In genomic region chr12:1872448-1872847, GRCh38 we compare ENCODE assay signal across 21 cellular contexts. TPM values are rescaled to one million over a fixed set of nuclear protein-coding genes. Genes with fewer than 3 reads are reported as not detected.
DNase-seq lines count a peak whose midpoint lies in the region; TF ChIP-seq lines count a peak whose summit lies in the region.
"Had no signal": no experiment of that assay in that cellular context is flagged by ENCODE, and none has a peak within 500 bp of the region (broad histone marks: within the 10 kb centered on the region; RNA-seq: fewer than 3 reads in every experiment).

No MANE protein-coding gene starts in this region.

- no peak for TF ChIP-seq CTCF in CD14-positive monocyte (IDR thresholded peaks at IDR 0.05)
- TF ChIP-seq CTCF in brain (conservative IDR thresholded peaks at IDR 0.05) = no peak
- no peak for TF ChIP-seq CTCF in glutamatergic neuron (IDR thresholded peaks at IDR 0.05; ENCODE audit: partially characterized antibody, unreplicated experiment)
- no peak for TF ChIP-seq CTCF in progenitor cell of endocrine pancreas (IDR thresholded peaks at IDR 0.05; ENCODE audit: unreplicated experiment)

- H3K4me3 Mint-ChIP-seq in CD14-positive monocyte (no peak overlapping the region), brain (no peak overlapping the region), glutamatergic neuron (ENCODE audit: unreplicated experiment) (peak overlapping the region; percentile 12), progenitor cell of endocrine pancreas (ENCODE audit: low read depth) (no peak overlapping the region)
- H3K4me3 Mint-ChIP-seq: CD4-positive, alpha-beta memory T cell had no signal

- peak; percentile 34 for DNase-seq in CD14-positive monocyte (ENCODE audit: low spot score)
- no peak for DNase-seq in glutamatergic neuron
- peak; percentile 7 for DNase-seq in progenitor cell of endocrine pancreas (ENCODE audit: low spot score, unreplicated experiment)
- no peak for DNase-seq in activated gamma-delta T cell treated with Interleukin-2 at 50 U/mL for 16 hours
- no peak for DNase-seq in activated naive CD4-positive, alpha-beta T cell treated with Interleukin-2 at 50 U/mL for 16 hours
- DNase-seq in COLO668 (lab: John Stamatoyannopoulos, UW; ENCODE audit: unreplicated experiment) = no peak
- DNase-seq: AML-193; CD4-positive, alpha-beta memory T cell; DMS79; GF-D8; IMR-90; KG1; MG63; NCI-H2029; NCI-H526 treated with DMSO at 0.1 percent for 48 hours; Right ventricle myocardium superior; RPMI8226 had no signal

- no peak overlapping the region for H3K27ac Mint-ChIP-seq in CD14-positive monocyte
- H3K27ac Mint-ChIP-seq in brain = peak overlapping the region in 3 of 5 experiments; percentile 18 to 59 (median 37)
- H3K27ac Mint-ChIP-seq in glutamatergic neuron (ENCODE audit: unreplicated experiment) = peak overlapping the region; percentile 3
- H3K27ac Mint-ChIP-seq in progenitor cell of endocrine pancreas = no peak overlapping the region
- H3K27ac Mint-ChIP-seq: CD4-positive, alpha-beta memory T cell had no signal

- H3K4me1 Mint-ChIP-seq in CD14-positive monocyte (no peaks in the 10 kb centered on the region), brain (peaks cover 28% of the 10 kb centered on the region), glutamatergic neuron (ENCODE audit: low read depth, unreplicated experiment) (peaks cover 59% of the 10 kb centered on the region), progenitor cell of endocrine pancreas (ENCODE audit: low read depth) (peaks cover 14% of the 10 kb centered on the region)
- H3K4me1 Mint-ChIP-seq: CD4-positive, alpha-beta memory T cell had no signal

- H3K9me3 Mint-ChIP-seq in CD14-positive monocyte (peaks cover 14 to 26% (median 20%) of the 10 kb centered on the region in 7 donors), brain (peaks cover 9 to 34% (median 14%) of the 10 kb centered on the region in 5 experiments), glutamatergic neuron (ENCODE audit: unreplicated experiment) (peaks cover 24% of the 10 kb centered on the region), progenitor cell of endocrine pancreas (ENCODE audit: low read depth) (peaks cover 10% of the 10 kb centered on the region)

- intact Hi-C loops in CD14-positive monocyte (cut with micrococcal nuclease) = no loop called here

- H3K27me3 Mint-ChIP-seq in CD14-positive monocyte (ENCODE audit: low read depth in 3 of 3) (peaks cover 0 to 9% (median 3%) of the 10 kb centered on the region in 3 donors), brain (no peaks in the 10 kb centered on the region), glutamatergic neuron (ENCODE audit: unreplicated experiment) (peaks cover 12% of the 10 kb centered on the region), progenitor cell of endocrine pancreas (peaks cover 8% of the 10 kb centered on the region)

- H3K36me3 Mint-ChIP-seq in CD14-positive monocyte (no peaks in the 10 kb centered on the region), brain (peaks cover 4% of the 10 kb centered on the region), glutamatergic neuron (ENCODE audit: unreplicated experiment) (peaks cover 12% of the 10 kb centered on the region), progenitor cell of endocrine pancreas (ENCODE audit: insufficient read depth) (peaks cover 3% of the 10 kb centered on the region)
- H3K36me3 Mint-ChIP-seq: CD4-positive, alpha-beta memory T cell had no signal

RNA-seq across cellular contexts. Expression of gene CACNA2D4, which starts 46.0 kb away (rescaled TPM):
- polyA plus RNA-seq in CD14-positive monocyte (10 to 100 TPM; 17.8 to 22.1 TPM), brain (ENCODE audit: insufficient read depth, low read depth, low replicate concordance) (not detected)
- total RNA-seq in glutamatergic neuron (ENCODE audit: unreplicated experiment) (not detected), progenitor cell of endocrine pancreas (0.34 and 0.58 TPM in 2 replicates)
- total RNA-seq: SJSA1 had no signal
- polyA plus RNA-seq: A549 had no signal

RNA-seq across cellular contexts. Expression of gene LRTM2, which starts 52.1 kb away (rescaled TPM):
- polyA plus RNA-seq in CD14-positive monocyte = not detected
- 7.7 TPM for polyA plus RNA-seq in brain (ENCODE audit: insufficient read depth, low read depth, low replicate concordance)
- total RNA-seq in glutamatergic neuron (ENCODE audit: unreplicated experiment) = 14.6 TPM
- total RNA-seq in progenitor cell of endocrine pancreas = 0.48 and 0.53 TPM in 2 replicates
- total RNA-seq: Caco-2; CD4-positive, alpha-beta memory T cell; IMR-90; Right ventricle myocardium superior; SJSA1 had no signal
- polyA plus RNA-seq: A549; CD4-positive, alpha-beta memory T cell; IMR-90 had no signal

Comparison
In these comparisons a context has a peak if more than half of its experiments do, and no peak if none do; other contexts are left out.
1. DNase-seq: peak in CD14-positive monocyte (single experiment) and progenitor cell of endocrine pancreas (single experiment); none in glutamatergic neuron (single experiment), activated gamma-delta T cell treated with Interleukin-2 at 50 U/mL for 16 hours (single experiment), activated naive CD4-positive, alpha-beta T cell treated with Interleukin-2 at 50 U/mL for 16 hours (single experiment) and COLO668 (single experiment).
2. H3K27ac Mint-ChIP-seq: peak in brain (3 of 5) and glutamatergic neuron (single experiment); none in CD14-positive monocyte (0 of 7) and progenitor cell of endocrine pancreas (single experiment).
3. RNA of gene LRTM2, which starts 52.1 kb away (total RNA-seq): 14.6 TPM in glutamatergic neuron (single experiment); 0.48 to 0.53 TPM in progenitor cell of endocrine pancreas; every median in the first group is over 10 times any median in the second.